9 cellular contexts compared by ENCODE assay signal in the genomic region with DNA sequence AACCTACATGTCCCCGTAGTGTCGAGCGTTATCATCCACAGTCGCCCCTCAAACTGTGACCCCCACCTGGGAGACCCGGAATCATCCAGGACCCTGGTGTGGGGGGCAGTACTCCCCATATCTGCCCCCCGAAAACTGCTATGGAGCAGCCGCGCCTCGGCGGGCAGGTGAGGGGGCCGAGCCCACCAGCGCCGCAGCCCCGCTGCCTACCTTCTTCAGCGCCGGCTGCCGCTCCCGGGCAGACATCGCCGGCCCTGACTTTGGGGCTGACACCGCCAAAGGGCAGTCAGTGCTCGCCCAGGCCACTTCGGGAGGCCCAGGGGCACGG. TPM values are rescaled to one million over a fixed set of nuclear protein-coding genes. Genes with fewer than 3 reads are reported as not detected.
DNase-seq lines count a peak whose midpoint lies in the region; ATAC-seq and TF ChIP-seq lines count a peak whose summit lies in the region.
"Had no signal": no experiment of that assay in that cellular context is flagged by ENCODE, and none has a peak within 500 bp of the region (broad histone marks: within the 10 kb centered on the region; RNA-seq: fewer than 3 reads in every experiment).

No MANE protein-coding gene starts in this region.

- WGBS in heart right ventricle, 2 donors: 1% methylated on average over 24 of the region's 24 CpGs

- ATAC-seq in heart right ventricle (no peak), left cardiac atrium (no peak), HG03571 (IDR thresholded peaks at IDR 0.05; ENCODE audit: unreplicated experiment) (no peak)

- H3K27me3 ChIP-seq in heart right ventricle: peaks cover 6 to 81% (median 50%) of the 10 kb centered on the region in 7 donors
- peaks cover 31% of the 10 kb centered on the region for H3K27me3 ChIP-seq in mucosa of stomach (ENCODE audit: control insufficient read depth, insufficient read depth, low read length)
- H3K27me3 ChIP-seq in vagina: no peaks in the 10 kb centered on the region

- DNase-seq in heart right ventricle (no peak), left cardiac atrium (no peak), cardiac fibroblast (ENCODE audit: low read depth in 2 of 2) (no peak), vagina (ENCODE audit: extremely low spot score in 2 of 2) (no peak), NCI-H146 treated with DMSO at 0.1 percent for 48 hours (lab: John Stamatoyannopoulos, UW; ENCODE audit: unreplicated experiment) (no peak), RKO (ENCODE audit: low spot score) (no peak)

- peak overlapping the region; percentile 49 for H3K9ac ChIP-seq in mucosa of stomach (ENCODE audit: low read length)

- H3K9me3 ChIP-seq in heart right ventricle (no peaks in the 10 kb centered on the region), mucosa of stomach (ENCODE audit: control insufficient read depth, low read length) (no peaks in the 10 kb centered on the region), vagina (no peaks in the 10 kb centered on the region)

- H3K27ac ChIP-seq in heart right ventricle (peak overlapping the region in 3 of 10 donors; percentile 19 to 50 (median 44)), vagina (peak overlapping the region; percentile 90)

- H3K4me3 ChIP-seq in heart right ventricle (peak overlapping the region; percentile 33 to 71 (median 56)), cardiac fibroblast (replicated peaks in 1 of 2; ENCODE audit: low read depth in 2 of 2, low read length in 2 of 2) (peak overlapping the region; percentile 68 to 80), mucosa of stomach (ENCODE audit: low read length) (peak overlapping the region; percentile 12), vagina (peak overlapping the region; percentile 71 to 73)

- H3K36me3 ChIP-seq in heart right ventricle (no peaks in the 10 kb centered on the region), mucosa of stomach (ENCODE audit: control insufficient read depth, insufficient read depth, low read length) (no peaks in the 10 kb centered on the region), vagina (no peaks in the 10 kb centered on the region)

- intact Hi-C loops in heart right ventricle (cut with DNase I) (no loop called here), left cardiac atrium (cut with DNase I) (no loop called here), vagina (cut with DNase I) (no loop called here)

- no peak for TF ChIP-seq POLR2A in vagina (IDR thresholded peaks at IDR 0.05)

- TF ChIP-seq CTCF in heart right ventricle (IDR thresholded peaks at IDR 0.05): no peak
- TF ChIP-seq CTCF in cardiac fibroblast (IDR thresholded peaks at IDR 0.05; ENCODE audit: low read depth, low read length): no peak
- no peak for TF ChIP-seq CTCF in vagina (IDR thresholded peaks at IDR 0.05)

- H3K4me1 ChIP-seq in heart right ventricle (peaks cover 0 to 31% (median 23%) of the 10 kb centered on the region in 9 donors), mucosa of stomach (ENCODE audit: control insufficient read depth, insufficient read depth, low read length) (peaks cover 12% of the 10 kb centered on the region), vagina (peaks cover 32% of the 10 kb centered on the region)

RNA-seq across cellular contexts. Expression of gene ARHGAP20, which starts 0.8 kb away (rescaled TPM):
- total RNA-seq in heart right ventricle (1 to 10 TPM in 1 of 10 donors, under 1 TPM in 9; 0.20 to 1.3 (median 0.34) TPM), left cardiac atrium (1 to 10 TPM; 2.5 to 4.7 TPM), vagina (3.4 TPM)
- polyA plus RNA-seq in heart right ventricle: under 1 TPM; 0.14 to 0.15 TPM
- total RNA-seq: T-helper 2 cell treated with Interferon-gamma antibody and Interleukin-4, amounts not matched to agents 100 ng/mL and 5 ng/mL, for 36 hours had no signal

Comparison
In these comparisons a context has a peak if more than half of its experiments do, and no peak if none do; other contexts are left out.
1. H3K4me3 ChIP-seq: peak in every context shown above with its lines; median percentile 74 in cardiac fibroblast; 72 in vagina; 56 in heart right ventricle; 12 in mucosa of stomach.